Comparison of ENCODE assay signal across 1 cellular context in genomic region chr2:24353933-24354332, GRCh38.
TF ChIP-seq lines count a peak whose summit lies in the region.

No MANE protein-coding gene starts in this region.

TF ChIP-seq in SK-N-SH, 30 proteins besides CTCF, POLR2A, EP300 and RAD21 (continued from another document):
- TF ChIP-seq PBX3 (IDR thresholded peaks at IDR 0.05) (no peak), RFX5 (IDR thresholded peaks at IDR 0.05; ENCODE audit: low read length) (no peak), CHD2 (IDR thresholded peaks at IDR 0.05; ENCODE audit: low read length, partially characterized antibody) (peak; percentile 32), ELF1 (IDR thresholded peaks at IDR 0.05) (no peak), MAX (IDR thresholded peaks at IDR 0.05; ENCODE audit: low read depth) (no peak), FOXM1 (IDR thresholded peaks at IDR 0.05; ENCODE audit: low read depth) (no peak), JUND (IDR thresholded peaks at IDR 0.05) (no peak), GATA2 (CRISPR knock-in tag; IDR thresholded peaks at IDR 0.05) (peak; percentile 69), USF1 (IDR thresholded peaks at IDR 0.05; ENCODE audit: borderline replicate concordance, low read depth) (no peak), RXRA (IDR thresholded peaks at IDR 0.05; ENCODE audit: borderline replicate concordance, low read depth) (no peak)
